Comparison of ENCODE assay signal across 25 cellular contexts in genomic region chr2:241482126-241482525, GRCh38. TPM values are rescaled to one million over a fixed set of nuclear protein-coding genes. Genes with fewer than 3 reads are reported as not detected.
A peak's percentile ranks its signal among the peaks of the same experiment; 100 is the strongest.
DNase-seq lines count a peak whose midpoint lies in the region; ATAC-seq and TF ChIP-seq lines count a peak whose summit lies in the region.
"Had no signal": no experiment of that assay in that cellular context is flagged by ENCODE, and none has a peak within 500 bp of the region (broad histone marks: within the 10 kb centered on the region; RNA-seq: fewer than 3 reads in every experiment).

No MANE protein-coding gene starts in this region.

- no peak for TF ChIP-seq CTCF in GM23338 (conservative IDR thresholded peaks at IDR 0.05; ENCODE audit: low read depth in 2 of 2)
- TF ChIP-seq CTCF in WTC11 (IDR thresholded peaks at IDR 0.05) = no peak
- no peak for TF ChIP-seq CTCF in dorsolateral prefrontal cortex (IDR thresholded peaks at IDR 0.05 in 54 of 56, conservative IDR thresholded peaks at IDR 0.05 in 2 of 56; ENCODE audit: low read depth in 1 of 56, partially characterized antibody in 56 of 56)
- TF ChIP-seq CTCF in foreskin fibroblast (IDR thresholded peaks at IDR 0.05; ENCODE audit: low read depth, low read length) = no peak

- H2AFZ ChIP-seq in GM23338 (no peak overlapping the region), neuronal stem cell (ENCODE audit: low read length) (no peak overlapping the region)

- H3F3A ChIP-seq in GM23338 (replicated peaks; ENCODE audit: low read depth) = no peaks in the 10 kb centered on the region

- no peaks in the 10 kb centered on the region for H4K20me1 ChIP-seq in GM23338 (replicated peaks; ENCODE audit: insufficient read depth)
- H4K20me1 ChIP-seq: BLaER1 had no signal

- H3K4me1 Mint-ChIP-seq in GM23338 (no peaks in the 10 kb centered on the region; the same call in 2 of the 3 replicates), T-helper 17 cell (no peaks in the 10 kb centered on the region), WTC11 (no peaks in the 10 kb centered on the region)
- H3K4me1 Mint-ChIP-seq: CD14-positive monocyte; CD4-positive, alpha-beta memory T cell; CD4-positive, CD25-positive, alpha-beta regulatory T cell; CD8-positive, alpha-beta memory T cell had no signal

- H3K9me3 ChIP-seq in T-helper 17 cell (ENCODE audit: control insufficient read depth, low read length, poor library complexity, severe bottlenecking) (no peaks in the 10 kb centered on the region), neuronal stem cell (replicated peaks in 1 of 2; ENCODE audit: control insufficient read depth in 2 of 2, insufficient read depth in 1 of 2, low read depth in 1 of 2, low read length in 2 of 2) (peaks cover 0 to 3% of the 10 kb centered on the region in 2 donors)
- H3K9me3 ChIP-seq: BE2C, BLaER1 had no signal

- no CpG with 5 or more reads among the region's 10 CpGs for WGBS in neuronal stem cell (ENCODE audit: extremely low coverage in 2 of 2, insufficient read length in 2 of 2, insufficient replicate concordance in 1 of 2), 2 donors

- DNase-seq in GM23338 (ENCODE audit: low spot score) (no peak), T-helper 17 cell (no peak), WTC11 (ENCODE audit: low spot score) (no peak), neuronal stem cell (ENCODE audit: low spot score) (no peak), dorsolateral prefrontal cortex (no peak), foreskin fibroblast (no peak), sciatic nerve (ENCODE audit: low spot score) (no peak)
- DNase-seq in effector CD8-positive, alpha-beta T cell (lab: John Stamatoyannopoulos, UW) = no peak
- DNase-seq: 8988T; ACHN; BE2C; CD4-positive, alpha-beta memory T cell; CD4-positive, CD25-positive, alpha-beta regulatory T cell; CD8-positive, alpha-beta memory T cell; COR-L47; DMS 273 treated with DMSO at 0.1 percent for 48 hours; DMS153; DMS53; DMS79; DND-41; EL; GDM1 had no signal

- H3K79me2 ChIP-seq in GM23338 (replicated peaks; ENCODE audit: insufficient read depth) = no peaks in the 10 kb centered on the region

- intact Hi-C loops in dorsolateral prefrontal cortex (cut with DNase I) (no loop called here), sciatic nerve (cut with DNase I) (no loop called here)

- H3K36me3 ChIP-seq in GM23338 (ENCODE audit: insufficient read depth) (no peaks in the 10 kb centered on the region), neuronal stem cell (replicated peaks in 1 of 2; ENCODE audit: control insufficient read depth in 2 of 2, insufficient read depth in 2 of 2, low read length in 2 of 2) (no peaks in the 10 kb centered on the region)
- H3K36me3 ChIP-seq: BE2C had no signal

- no peak overlapping the region for H3K9ac ChIP-seq in neuronal stem cell (ENCODE audit: low read depth, low read length, poor library complexity)
- H3K9ac ChIP-seq: BLaER1 had no signal

- no peak overlapping the region for H3K14ac ChIP-seq in neuronal stem cell (ENCODE audit: low read length)

- H4K91ac ChIP-seq in neuronal stem cell (ENCODE audit: low read depth, low read length, poor library complexity) = no peak overlapping the region

- H3K4me2 ChIP-seq in GM23338 (no peak overlapping the region), neuronal stem cell (ENCODE audit: insufficient read depth, low read length, poor library complexity, severe bottlenecking) (no peak overlapping the region)
- H3K4me2 ChIP-seq: BLaER1 had no signal

- H3K9me3 Mint-ChIP-seq in GM23338 = no peaks in the 10 kb centered on the region; the same call in 1 of the 3 replicates
- H3K9me3 Mint-ChIP-seq in WTC11 = no peaks in the 10 kb centered on the region
- H3K9me3 Mint-ChIP-seq: CD14-positive monocyte; CD4-positive, CD25-positive, alpha-beta regulatory T cell; CD8-positive, alpha-beta memory T cell had no signal

- POLR2A ChIA-PET in WTC11 (lab: Charles Lee) = no interaction called here

- H3K9me2 ChIP-seq in GM23338 (ENCODE audit: insufficient read depth) = no peaks in the 10 kb centered on the region

- H2AK5ac ChIP-seq in neuronal stem cell (ENCODE audit: low read depth, low read length) = peak overlapping the region; percentile 5

- no peaks in the 10 kb centered on the region for H3K79me1 ChIP-seq in neuronal stem cell (ENCODE audit: low read depth, low read length)

- H3K27me3 Mint-ChIP-seq in GM23338 (ENCODE audit: insufficient read depth, low read depth, poor library complexity) (peaks cover 3% of the 10 kb centered on the region), T-helper 17 cell (no peaks in the 10 kb centered on the region), WTC11 (ENCODE audit: low read depth) (no peaks in the 10 kb centered on the region)
- H3K27me3 Mint-ChIP-seq: CD4-positive, alpha-beta memory T cell; CD4-positive, CD25-positive, alpha-beta regulatory T cell had no signal

- H3K4me3 Mint-ChIP-seq in GM23338 (no peak overlapping the region; the same call in 2 of the 3 replicates), T-helper 17 cell (no peak overlapping the region), WTC11 (no peak overlapping the region)
- H3K4me3 Mint-ChIP-seq: CD14-positive monocyte; CD4-positive, alpha-beta memory T cell; CD4-positive, CD25-positive, alpha-beta regulatory T cell; CD8-positive, alpha-beta memory T cell had no signal

- H2BK12ac ChIP-seq in neuronal stem cell (ENCODE audit: low read length) = no peak overlapping the region

- H3K23ac ChIP-seq in neuronal stem cell (ENCODE audit: low read depth, low read length, poor library complexity) = no peak overlapping the region

- H3K36me3 Mint-ChIP-seq in GM23338 (ENCODE audit: low read depth) = no peaks in the 10 kb centered on the region
- peaks cover 2% of the 10 kb centered on the region for H3K36me3 Mint-ChIP-seq in T-helper 17 cell (ENCODE audit: low read depth)
- H3K36me3 Mint-ChIP-seq in WTC11 = no peaks in the 10 kb centered on the region
- H3K36me3 Mint-ChIP-seq: CD14-positive monocyte; CD4-positive, CD25-positive, alpha-beta regulatory T cell had no signal

- H2BK5ac ChIP-seq in neuronal stem cell (ENCODE audit: low read length) = no peak overlapping the region

- no peak overlapping the region for H3K4ac ChIP-seq in neuronal stem cell (ENCODE audit: low read length)

- no peak overlapping the region for H2BK120ac ChIP-seq in neuronal stem cell (ENCODE audit: low read depth, low read length)

- H3K4me3 ChIP-seq in GM23338 = no peak overlapping the region
- H3K4me3 ChIP-seq in neuronal stem cell (ENCODE audit: low read length in 2 of 2) = peak overlapping the region in 1 of 2 donors; percentile 28
- no peak overlapping the region for H3K4me3 ChIP-seq in dorsolateral prefrontal cortex
- no peak overlapping the region for H3K4me3 ChIP-seq in foreskin fibroblast (ENCODE audit: low read depth in 1 of 2, low read length in 2 of 2)
- H3K4me3 ChIP-seq: BLaER1, GM12878 had no signal

- H3K27me3 ChIP-seq in GM23338 (ENCODE audit: insufficient read depth) (no peaks in the 10 kb centered on the region), neuronal stem cell (ENCODE audit: control insufficient read depth in 3 of 3, insufficient read depth in 3 of 3, low read depth in 1 of 3, low read length in 3 of 3) (no peaks in the 10 kb centered on the region), dorsolateral prefrontal cortex (no peaks in the 10 kb centered on the region)
- H3K27me3 ChIP-seq: BE2C, BLaER1 had no signal

- no peak overlapping the region for H4K8ac ChIP-seq in neuronal stem cell (ENCODE audit: low read depth, low read length)

- H3K27ac ChIP-seq in GM23338 (ENCODE audit: low read depth) (no peak overlapping the region), neuronal stem cell (replicated peaks; ENCODE audit: low read length) (no peak overlapping the region), dorsolateral prefrontal cortex (peak overlapping the region in 1 of 59 donors; percentile 54)
- H3K27ac ChIP-seq: BLaER1 had no signal

- peak; percentile 30 for ATAC-seq in GM23338
- ATAC-seq in T-helper 17 cell = no peak
- ATAC-seq in WTC11 = peak; percentile 25; the same call in 1 of the 2 replicates
- no peak for ATAC-seq in sciatic nerve
- ATAC-seq: GM12878 had no signal

- CTCF ChIA-PET in WTC11 (lab: Charles Lee) = interaction anchor here (0.9 to 1.3 kb wide), 3 partner anchors 9 to 128 kb away, joined by 3 to 6 read pairs (median 3); no protein-coding TSS in a partner anchor

- H2BK15ac ChIP-seq in neuronal stem cell (ENCODE audit: low read length) = no peak overlapping the region

- H3K4me1 ChIP-seq in GM23338 (ENCODE audit: insufficient read depth) (no peaks in the 10 kb centered on the region), neuronal stem cell (ENCODE audit: control insufficient read depth in 2 of 2, insufficient read depth in 1 of 2, low read depth in 1 of 2, low read length in 2 of 2) (peaks cover 4 to 6% of the 10 kb centered on the region in 2 donors)
- H3K4me1 ChIP-seq: BE2C, BLaER1 had no signal

- H3K18ac ChIP-seq in neuronal stem cell (ENCODE audit: low read length) = peak overlapping the region; percentile 88

- no peak overlapping the region for H3K27ac Mint-ChIP-seq in GM23338
- peak overlapping the region; percentile 62 for H3K27ac Mint-ChIP-seq in T-helper 17 cell
- no peak overlapping the region for H3K27ac Mint-ChIP-seq in WTC11
- H3K27ac Mint-ChIP-seq: CD14-positive monocyte; CD4-positive, alpha-beta memory T cell; CD4-positive, CD25-positive, alpha-beta regulatory T cell had no signal

TF ChIP-seq in WTC11, 78 proteins besides CTCF, POLR2A, EP300 and RAD21 (continues in another document):
- no peak for TF ChIP-seq GTF2I (CRISPR knock-in tag; conservative IDR thresholded peaks at IDR 0.05)
- no peak for TF ChIP-seq ZMAT4 (CRISPR knock-in tag; IDR thresholded peaks at IDR 0.05)
- no peak for TF ChIP-seq SMAD4 (CRISPR knock-in tag; IDR thresholded peaks at IDR 0.05)
- TF ChIP-seq CREB1 (CRISPR knock-in tag; IDR thresholded peaks at IDR 0.05) = no peak
- no peak for TF ChIP-seq E2F4 (CRISPR knock-in tag; IDR thresholded peaks at IDR 0.05; ENCODE audit: borderline replicate concordance, low read depth)

RNA-seq across cellular contexts. Expression of gene STK25, which starts 26.3 kb away (rescaled TPM):
- 275 and 304 TPM in 2 replicates for total RNA-seq in GM23338 (2014; rRNA removed; shearing (Covaris generic))
- 125 and 142 TPM in 2 replicates for polyA plus RNA-seq in GM23338 (2016; fragmentation: Nextera tagmentation; extraction: Ambion mirVana)
- total RNA-seq in T-helper 17 cell (100 to 1,000 TPM; 105 to 109 TPM), WTC11 (2021) (214 to 232 TPM (median 222 TPM) in 3 replicates), dorsolateral prefrontal cortex (100 to 1,000 TPM; 138 to 233 (median 178) TPM), sciatic nerve (125 TPM)
- polyA plus RNA-seq in neuronal stem cell (2013, experiment 1 of 2) = 129 TPM
- 118 TPM for polyA plus RNA-seq in neuronal stem cell (2013, experiment 2 of 2)

Comparison
In these comparisons a context has a peak if more than half of its experiments do, and no peak if none do; other contexts are left out.
1. ATAC-seq: peak in GM23338 (single experiment) and WTC11 (single experiment); none in T-helper 17 cell (single experiment) and sciatic nerve (single experiment).